Comparison of ENCODE assay signal across 20 cellular contexts in the genomic region with DNA sequence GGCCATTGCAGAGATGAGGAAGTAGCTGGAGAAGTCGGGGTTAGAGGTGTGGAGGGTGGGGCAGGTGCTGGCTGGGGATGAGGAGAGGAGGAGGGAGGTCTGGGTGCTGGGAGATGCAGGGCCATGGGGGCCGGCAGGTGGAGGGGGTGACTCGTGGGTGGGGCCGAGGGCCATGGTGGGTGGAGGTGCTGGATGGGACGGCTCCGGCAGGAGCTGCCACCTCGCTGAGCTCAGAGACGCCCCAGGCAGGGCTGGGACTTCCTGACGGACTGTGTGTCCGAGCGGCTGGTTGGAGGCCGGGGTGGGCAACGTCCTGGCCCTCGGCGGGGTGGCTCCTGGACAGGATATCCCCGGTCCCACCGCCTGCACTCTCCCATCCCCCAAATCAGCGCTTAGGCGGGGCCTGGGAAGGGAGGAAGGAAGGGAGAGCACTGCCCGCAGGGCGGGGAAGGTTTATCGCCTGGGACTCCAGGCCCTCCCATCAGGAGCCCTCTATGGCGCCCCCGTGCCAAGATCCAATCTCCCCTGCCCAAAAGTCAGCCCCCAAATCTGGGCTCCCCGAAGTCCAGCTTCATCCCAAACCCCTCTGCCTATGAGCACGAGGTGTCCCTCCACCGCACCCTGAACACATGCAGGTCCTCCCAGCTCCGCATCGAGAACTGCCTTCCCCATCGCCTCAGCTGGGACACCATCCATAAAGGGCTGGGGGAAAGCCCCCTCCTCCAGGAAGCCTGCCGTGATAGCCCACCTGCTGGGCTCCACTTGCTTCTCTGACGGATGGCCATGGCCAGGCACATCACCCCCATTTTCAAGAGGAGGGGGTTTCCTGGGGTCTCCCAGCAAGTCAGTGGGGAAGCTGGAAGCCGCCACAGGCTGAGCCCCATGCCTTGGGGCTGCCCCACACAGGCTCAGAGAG. TPM values are rescaled to one million over a fixed set of nuclear protein-coding genes. Genes with fewer than 3 reads are reported as not detected.
DNase-seq lines count a peak whose midpoint lies in the region; ATAC-seq and TF ChIP-seq lines count a peak whose summit lies in the region.
"Had no signal": no experiment of that assay in that cellular context is flagged by ENCODE, and none has a peak within 500 bp of the region (broad histone marks: within the 10 kb centered on the region; RNA-seq: fewer than 3 reads in every experiment).

No MANE protein-coding gene starts in this region.

- no peaks in the 10 kb centered on the region for H3K79me1 ChIP-seq in neuronal stem cell (ENCODE audit: low read depth, low read length)

- H3K4me3 ChIP-seq in DND-41 (ENCODE audit: low read depth in 1 of 2, low read length in 2 of 2) (no peak overlapping the region), neuronal stem cell (ENCODE audit: low read length in 2 of 2) (no peak overlapping the region), MG63 (no peak overlapping the region)
- H3K4me3 ChIP-seq: GM23248, hepatocyte, prostate gland had no signal

- no peaks in the 10 kb centered on the region for H3K27me3 ChIP-seq in DND-41 (ENCODE audit: insufficient read depth, low read length, poor library complexity)
- no peaks in the 10 kb centered on the region for H3K27me3 ChIP-seq in neuronal stem cell (ENCODE audit: control insufficient read depth in 3 of 3, insufficient read depth in 3 of 3, low read depth in 1 of 3, low read length in 3 of 3)
- H3K27me3 ChIP-seq in MG63 = no peaks in the 10 kb centered on the region
- H3K27me3 ChIP-seq: brain microvascular endothelial cell, hepatocyte had no signal

- H3K4me3 Mint-ChIP-seq in brain = no peak overlapping the region
- H3K4me3 Mint-ChIP-seq: activated naive CD4-positive, alpha-beta T cell treated with anti-CD3 and anti-CD28 coated beads for 36 hours had no signal

- peak overlapping the region; percentile 96 for H2BK15ac ChIP-seq in neuronal stem cell (ENCODE audit: low read length)

- no peaks in the 10 kb centered on the region for H4K20me1 ChIP-seq in DND-41 (ENCODE audit: insufficient read depth, low read length)

- H2BK120ac ChIP-seq in neuronal stem cell (ENCODE audit: low read depth, low read length) = no peak overlapping the region

- H3K4ac ChIP-seq in neuronal stem cell (ENCODE audit: low read length) = peak overlapping the region; percentile 37

- H3K18ac ChIP-seq in neuronal stem cell (ENCODE audit: low read length) = peak overlapping the region; percentile 88

- no peaks in the 10 kb centered on the region for H3K36me3 Mint-ChIP-seq in brain

- no CpG with 5 or more reads among the region's 33 CpGs for WGBS in neuronal stem cell (ENCODE audit: extremely low coverage in 2 of 2, insufficient read length in 2 of 2, insufficient replicate concordance in 1 of 2), 2 donors

- H2AK5ac ChIP-seq in neuronal stem cell (ENCODE audit: low read depth, low read length) = peak overlapping the region; percentile 86

- ATAC-seq in DND-41 (ENCODE audit: insufficient read depth, low read depth) (no peak), left colon (peak; percentile 65)

- H2BK5ac ChIP-seq in neuronal stem cell (ENCODE audit: low read length) = peak overlapping the region; percentile 78

- no peaks in the 10 kb centered on the region for H3K36me3 ChIP-seq in DND-41 (ENCODE audit: insufficient read depth, low read length)
- H3K36me3 ChIP-seq in neuronal stem cell (replicated peaks in 1 of 2; ENCODE audit: control insufficient read depth in 2 of 2, insufficient read depth in 2 of 2, low read length in 2 of 2) = no peaks in the 10 kb centered on the region
- H3K36me3 ChIP-seq in MG63 = no peaks in the 10 kb centered on the region
- H3K36me3 ChIP-seq: brain microvascular endothelial cell, prostate gland had no signal

- peaks cover 60% of the 10 kb centered on the region for H3K4me1 Mint-ChIP-seq in brain

- H3K4me2 ChIP-seq in DND-41 (ENCODE audit: insufficient read depth, low read length) (no peak overlapping the region), neuronal stem cell (ENCODE audit: insufficient read depth, low read length, poor library complexity, severe bottlenecking) (no peak overlapping the region)
- H3K4me2 ChIP-seq: hepatocyte had no signal

- H3K23ac ChIP-seq in neuronal stem cell (ENCODE audit: low read depth, low read length, poor library complexity) = peak overlapping the region; percentile 90

- H3K9ac ChIP-seq in DND-41 (ENCODE audit: low read depth, low read length) = no peak overlapping the region
- no peak overlapping the region for H3K9ac ChIP-seq in neuronal stem cell (ENCODE audit: low read depth, low read length, poor library complexity)
- H3K9ac ChIP-seq: GM23248 had no signal

- H3K9me3 ChIP-seq in DND-41 (ENCODE audit: insufficient read depth, low read length, severe bottlenecking) (no peaks in the 10 kb centered on the region), neuronal stem cell (replicated peaks in 1 of 2; ENCODE audit: control insufficient read depth in 2 of 2, insufficient read depth in 1 of 2, low read depth in 1 of 2, low read length in 2 of 2) (peaks cover 0 to 2% of the 10 kb centered on the region in 2 donors), MG63 (no peaks in the 10 kb centered on the region)
- H3K9me3 ChIP-seq: prostate gland had no signal

- H2BK12ac ChIP-seq in neuronal stem cell (ENCODE audit: low read length) = peak overlapping the region; percentile 96

- intact Hi-C loops in left colon (cut with DNase I, micrococcal nuclease) = no loop called here

- peak overlapping the region; percentile 100; the same call in 1 of the 2 replicates for H3K27ac ChIP-seq in DND-41 (ENCODE audit: low read length)
- H3K27ac ChIP-seq in neuronal stem cell (replicated peaks; ENCODE audit: low read length) = no peak overlapping the region
- H3K27ac ChIP-seq: brain microvascular endothelial cell, GM23248, hepatocyte, prostate gland had no signal

- H3K9me3 Mint-ChIP-seq in brain = peaks cover 0 to 6% (median 0%) of the 10 kb centered on the region in 5 experiments
- H3K9me3 Mint-ChIP-seq: activated naive CD4-positive, alpha-beta T cell treated with anti-CD3 and anti-CD28 coated beads for 36 hours had no signal

- no peak overlapping the region for H4K91ac ChIP-seq in neuronal stem cell (ENCODE audit: low read depth, low read length, poor library complexity)

- no peak overlapping the region for H2AFZ ChIP-seq in DND-41 (ENCODE audit: low read depth, low read length)
- H2AFZ ChIP-seq in neuronal stem cell (ENCODE audit: low read length) = no peak overlapping the region
- H2AFZ ChIP-seq: GM23248, hepatocyte had no signal

- H4K8ac ChIP-seq in neuronal stem cell (ENCODE audit: low read depth, low read length) = peak overlapping the region; percentile 27

- H3K27me3 Mint-ChIP-seq in brain = peaks cover 4% of the 10 kb centered on the region

- H3K27ac Mint-ChIP-seq in brain = peak overlapping the region in 4 of 5 experiments; percentile 45 to 87 (median 69)
- H3K27ac Mint-ChIP-seq: activated naive CD4-positive, alpha-beta T cell treated with anti-CD3 and anti-CD28 coated beads for 36 hours had no signal

- peak overlapping the region; percentile 43 for H3K14ac ChIP-seq in neuronal stem cell (ENCODE audit: low read length)

- TF ChIP-seq CTCF in DND-41 (IDR thresholded peaks at IDR 0.05; ENCODE audit: borderline replicate concordance, extremely low read depth, low read length, poor library complexity, severe bottlenecking) (no peak), brain (conservative IDR thresholded peaks at IDR 0.05) (no peak)

- DNase-seq in DND-41 = no peak
- peak; percentile 76 to 86 for DNase-seq in left colon
- no peak for DNase-seq in neuronal stem cell (ENCODE audit: low spot score)
- DNase-seq in NCI-H526 (lab: John Stamatoyannopoulos, UW) = no peak
- DNase-seq in MG63 = no peak
- DNase-seq in AG08395 (ENCODE audit: low spot score) = no peak
- DNase-seq in GDM1 (lab: John Stamatoyannopoulos, UW) = no peak
- DNase-seq: activated CD4-positive, alpha-beta T cell treated with anti-CD3 and anti-CD28 coated beads for 4 hours; activated CD8-positive, alpha-beta memory T cell treated with anti-CD3 and anti-CD28 coated beads, Interleukin-2, amount 50 U/mL, for 48 hours; activated naive CD4-positive, alpha-beta T cell treated with anti-CD3 and anti-CD28 coated beads for 36 hours; brain microvascular endothelial cell; GM23248; Kasumi-1; kidney glomerular epithelial cell; NCI-H146; stimulated activated naive CD4-positive, alpha-beta T cell; T1000 had no signal

- H3K4me1 ChIP-seq in DND-41 (ENCODE audit: insufficient read depth, low read length) = peaks cover 46% of the 10 kb centered on the region
- peaks cover 30 to 57% of the 10 kb centered on the region in 2 donors for H3K4me1 ChIP-seq in neuronal stem cell (ENCODE audit: control insufficient read depth in 2 of 2, insufficient read depth in 1 of 2, low read depth in 1 of 2, low read length in 2 of 2)
- H3K4me1 ChIP-seq: prostate gland had no signal

- H3K79me2 ChIP-seq in DND-41 (ENCODE audit: insufficient read depth, low read length) = peaks cover 5% of the 10 kb centered on the region; the same call in 1 of the 2 replicates
- H3K79me2 ChIP-seq: hepatocyte had no signal

RNA-seq across cellular contexts. Expression of a gene that starts 58.3 kb away (rescaled TPM):
- 12.3 TPM for polyA plus RNA-seq in brain (ENCODE audit: insufficient read depth, low read depth, low replicate concordance)
- 10 to 100 TPM; 49.5 to 72.2 TPM for total RNA-seq in left colon
- 32.9 TPM for polyA plus RNA-seq in neuronal stem cell (2013, experiment 1 of 2)
- polyA plus RNA-seq in neuronal stem cell (2013, experiment 2 of 2) = 33.2 TPM
- total RNA-seq in MG63 (2014; rRNA removed; shearing (Covaris generic); ENCODE audit: low replicate concordance) = 4.4 and 4.7 TPM in 2 replicates

RNA-seq across cellular contexts. Expression of a gene that starts 58.6 kb away (rescaled TPM):
- polyA plus RNA-seq in brain (ENCODE audit: insufficient read depth, low read depth, low replicate concordance) = 36.4 TPM
- 10 to 100 TPM; 14.3 to 17.2 TPM for total RNA-seq in left colon
- 33.1 TPM for polyA plus RNA-seq in neuronal stem cell (2013, experiment 1 of 2)
- 32.0 TPM for polyA plus RNA-seq in neuronal stem cell (2013, experiment 2 of 2)
- 24.5 and 25.9 TPM in 2 replicates for total RNA-seq in MG63 (2014; rRNA removed; shearing (Covaris generic); ENCODE audit: low replicate concordance)

Comparison
In these comparisons a context has a peak if more than half of its experiments do, and no peak if none do; other contexts are left out.
1. DNase-seq: peak in left colon (2 of 2); none in DND-41 (single experiment), neuronal stem cell (single experiment), NCI-H526 (0 of 2), MG63 (single experiment), AG08395 (single experiment) and GDM1 (single experiment).